Comparison of ENCODE assay signal across 11 cellular contexts in genomic region chr5:132413567-132413966, GRCh38. TPM values are rescaled to one million over a fixed set of nuclear protein-coding genes. Genes with fewer than 3 reads are reported as not detected.
A peak's percentile ranks its signal among the peaks of the same experiment; 100 is the strongest.
DNase-seq lines count a peak whose midpoint lies in the region; ATAC-seq and TF ChIP-seq lines count a peak whose summit lies in the region.
"Had no signal": no experiment of that assay in that cellular context is flagged by ENCODE, and none has a peak within 500 bp of the region (broad histone marks: within the 10 kb centered on the region; RNA-seq: fewer than 3 reads in every experiment).

No MANE protein-coding gene starts in this region.

- H3K27ac Mint-ChIP-seq in CD8-positive, alpha-beta T cell = peak overlapping the region; percentile 98

- H3K9me3 ChIP-seq in CD8-positive, alpha-beta T cell (ENCODE audit: low read length) = no peaks in the 10 kb centered on the region
- H3K9me3 ChIP-seq in body of pancreas = no peaks in the 10 kb centered on the region
- H3K9me3 ChIP-seq in osteoblast (ENCODE audit: low read depth, low read length) = no peaks in the 10 kb centered on the region
- no peaks in the 10 kb centered on the region for H3K9me3 ChIP-seq in WERI-Rb-1 (ENCODE audit: severe bottlenecking)

- H3K4me3 ChIP-seq in CD8-positive, alpha-beta T cell (ENCODE audit: low read depth, low read length) = peak overlapping the region; percentile 10
- no peak overlapping the region for H3K4me3 ChIP-seq in KMS-11 (IDR thresholded peaks at IDR 0.05; ENCODE audit: insufficient read depth, low read depth, low read length)
- H3K4me3 ChIP-seq in body of pancreas = no peak overlapping the region
- no peak overlapping the region for H3K4me3 ChIP-seq in osteoblast (ENCODE audit: insufficient read depth, low read length)
- no peak overlapping the region for H3K4me3 ChIP-seq in WERI-Rb-1 (ENCODE audit: low read depth, low read length)

- CTCF ChIA-PET in CD8-positive, alpha-beta T cell (lab: Charles Lee) = interaction anchor here (1.3 to 1.4 kb wide), 3 partner anchors 17 to 88 kb away, joined by 3 to 5 read pairs (median 3); no protein-coding TSS in a partner anchor
- CTCF ChIA-PET in GM10248 (lab: Yijun Ruan, JAX) = interaction anchor here (1.5 to 4.9 kb wide), 3 partner anchors 12 to 87 kb away, joined by 4 to 37 read pairs (median 14); no protein-coding TSS in a partner anchor

- POLR2A ChIA-PET in CD8-positive, alpha-beta T cell (lab: Charles Lee) = interaction anchor here (0.7 to 4.3 kb wide), 3 partner anchors 12 to 76 kb away, joined by 4 to 36 read pairs (median 15); partner anchors contain the start of gene IRF1
- POLR2A ChIA-PET in GM10248 (lab: Yijun Ruan, JAX) = interaction anchor here (1.4 to 2.3 kb wide), 2 partner anchors 13 to 77 kb away, joined by 5 to 7 read pairs; partner anchors contain the start of gene IRF1

- no peak for DNase-seq in CD8-positive, alpha-beta T cell
- DNase-seq in body of pancreas = no peak
- no peak for DNase-seq in osteoblast (ENCODE audit: insufficient read length, low spot score, missing footprints)
- DNase-seq in GM10248 (ENCODE audit: extremely low spot score) = no peak
- no peak for DNase-seq in T-helper 9 cell
- no peak for DNase-seq in WERI-Rb-1
- DNase-seq: hypothalamus; NCI-H1092; stimulated activated naive CD4-positive, alpha-beta T cell had no signal

- H3K4me2 ChIP-seq in KMS-11 (peak overlapping the region; percentile 95), osteoblast (ENCODE audit: insufficient read depth, low read length) (no peak overlapping the region)

- peaks cover 80% of the 10 kb centered on the region for H3K4me1 Mint-ChIP-seq in CD8-positive, alpha-beta T cell (ENCODE audit: low read depth)

- peaks cover 69% of the 10 kb centered on the region for H3K4me1 ChIP-seq in CD8-positive, alpha-beta T cell (ENCODE audit: insufficient read depth, low read length)
- H3K4me1 ChIP-seq in KMS-11 (ENCODE audit: low read depth, poor library complexity, severe bottlenecking) = peaks cover 79% of the 10 kb centered on the region
- peaks cover 61% of the 10 kb centered on the region for H3K4me1 ChIP-seq in body of pancreas
- H3K4me1 ChIP-seq in osteoblast (ENCODE audit: insufficient read depth, low read length) = peaks cover 50% of the 10 kb centered on the region

- H3K27me3 ChIP-seq in CD8-positive, alpha-beta T cell (ENCODE audit: insufficient read depth, low read length) = no peaks in the 10 kb centered on the region
- H3K27me3 ChIP-seq in KMS-11 (ENCODE audit: insufficient read depth, low read depth) = no peaks in the 10 kb centered on the region
- no peaks in the 10 kb centered on the region for H3K27me3 ChIP-seq in body of pancreas
- H3K27me3 ChIP-seq in osteoblast (ENCODE audit: insufficient read depth, low read length) = no peaks in the 10 kb centered on the region
- no peaks in the 10 kb centered on the region for H3K27me3 ChIP-seq in WERI-Rb-1 (ENCODE audit: insufficient read depth, low read depth, severe bottlenecking)

- no peaks in the 10 kb centered on the region for H3K9me3 Mint-ChIP-seq in CD8-positive, alpha-beta T cell

- no peak for TF ChIP-seq CTCF in CD8-positive, alpha-beta T cell (IDR thresholded peaks at IDR 0.05)
- TF ChIP-seq CTCF in KMS-11 (conservative IDR thresholded peaks at IDR 0.05; ENCODE audit: low read depth, low read length) (no peak), body of pancreas (IDR thresholded peaks at IDR 0.05) (no peak), osteoblast (IDR thresholded peaks at IDR 0.05; ENCODE audit: extremely low read depth, low read depth, low read length) (no peak), GM10248 (IDR thresholded peaks at IDR 0.05; ENCODE audit: control extremely low read depth, extremely low read depth, low read depth, missing control alignments) (no peak), WERI-Rb-1 (IDR thresholded peaks at IDR 0.05; ENCODE audit: low read depth, low read length) (no peak)

- peaks cover 38% of the 10 kb centered on the region for H3K79me2 ChIP-seq in KMS-11 (ENCODE audit: insufficient read depth, low read depth)
- H3K79me2 ChIP-seq in osteoblast (ENCODE audit: insufficient read depth, low read length) = peaks cover 59% of the 10 kb centered on the region

- H2AFZ ChIP-seq in KMS-11 (ENCODE audit: low read depth) (no peak overlapping the region), osteoblast (ENCODE audit: low read length) (no peak overlapping the region)

- TF ChIP-seq POLR2A in body of pancreas (IDR thresholded peaks at IDR 0.05) = no peak

- H3K27ac ChIP-seq in CD8-positive, alpha-beta T cell (ENCODE audit: low read depth, low read length) = no peak overlapping the region
- H3K27ac ChIP-seq in KMS-11 (peak overlapping the region; percentile 96), body of pancreas (peak overlapping the region in 3 of 4 donors; percentile 62 to 99 (median 65)), osteoblast (ENCODE audit: low read depth, low read length) (peak overlapping the region; percentile 90), WERI-Rb-1 (no peak overlapping the region)

- peak overlapping the region; percentile 95 for H3K4me3 Mint-ChIP-seq in CD8-positive, alpha-beta T cell

- H3K27me3 Mint-ChIP-seq in CD8-positive, alpha-beta T cell (ENCODE audit: low read depth) = no peaks in the 10 kb centered on the region

- H4K20me1 ChIP-seq in KMS-11 (ENCODE audit: insufficient read depth) (no peaks in the 10 kb centered on the region), osteoblast (ENCODE audit: insufficient read depth, low read length) (no peaks in the 10 kb centered on the region)

- intact Hi-C loops in CD8-positive, alpha-beta T cell (cut with DNase I, micrococcal nuclease) = loop anchor here (5.0 to 10.0 kb wide), 2 partner anchors 144 to 619 kb away; partner anchors contain the start of genes RAD50 (in 2 of the 2) and FNIP1 (in 1 of the 2)
- intact Hi-C loops in body of pancreas (cut with DNase I) = loop anchor here (5.0 kb wide), 1 partner anchor 79 kb away; the partner anchor contains the start of gene IRF1

- peaks cover 52% of the 10 kb centered on the region for H3K36me3 Mint-ChIP-seq in CD8-positive, alpha-beta T cell

- no peak for ATAC-seq in CD8-positive, alpha-beta T cell
- no peak for ATAC-seq in body of pancreas
- no peak for ATAC-seq in GM18873 (IDR thresholded peaks at IDR 0.05; ENCODE audit: low FRiP score, unreplicated experiment)

- H3K9ac ChIP-seq in KMS-11 = no peak overlapping the region

- no peaks in the 10 kb centered on the region for H3K36me3 ChIP-seq in CD8-positive, alpha-beta T cell (ENCODE audit: insufficient read depth, low read length)
- H3K36me3 ChIP-seq in KMS-11 (ENCODE audit: insufficient read depth) (no peaks in the 10 kb centered on the region), body of pancreas (replicated peaks in 1 of 2; ENCODE audit: insufficient read depth in 1 of 2, low read depth in 2 of 2) (no peaks in the 10 kb centered on the region), osteoblast (ENCODE audit: insufficient read depth, low read length) (no peaks in the 10 kb centered on the region), WERI-Rb-1 (no peaks in the 10 kb centered on the region)

RNA-seq across cellular contexts. Expression of gene SLC22A5, which starts 44.1 kb away (rescaled TPM):
- total RNA-seq in CD8-positive, alpha-beta T cell = 1 to 10 TPM; 4.5 to 5.3 TPM
- total RNA-seq in body of pancreas (10 to 100 TPM; 21.3 to 30.3 TPM), osteoblast (3.8 and 5.4 TPM in 2 replicates)

Comparison
In these comparisons a context has a peak if more than half of its experiments do, and no peak if none do; other contexts are left out.
1. H3K27ac ChIP-seq: peak in KMS-11 (single experiment), body of pancreas (3 of 4) and osteoblast (single experiment); none in CD8-positive, alpha-beta T cell (single experiment) and WERI-Rb-1 (single experiment).